ENCODE assay signal across 8 cellular contexts in genomic region chr10:103503777-103504176, GRCh38. TPM values are rescaled to one million over a fixed set of nuclear protein-coding genes. Genes with fewer than 3 reads are reported as not detected.
"Had no signal": no experiment of that assay in that cellular context is flagged by ENCODE, and none has a peak within 500 bp of the region (broad histone marks: within the 10 kb centered on the region; RNA-seq: fewer than 3 reads in every experiment).

No MANE protein-coding gene starts in this region.

RNA-seq across cellular contexts. Expression of gene CALHM3, which starts 24.7 kb away (rescaled TPM):
- total RNA-seq: activated B cell treated with CpG ODN at 0.5 μM for 24 hours; activated CD4-positive, alpha-beta T cell treated with anti-CD3 and anti-CD28 coated beads, Interleukin-2, amount 10 ng/mL, durations not matched to agents 24 days and 14 days; activated naive CD8-positive, alpha-beta T cell treated with anti-CD3 and anti-CD28 coated beads for 36 hours; activated T-helper 2 cell treated with anti-CD3 and anti-CD28 coated beads, Interferon-gamma antibody, Interleukin-2, Interleukin-4, amounts not matched to agents 10 μg/mL and 5 μg/mL and 100 μg/mL, durations not matched to agents 14 hours and 24 hours and 36 hours; breast epithelium had no signal

RNA-seq across cellular contexts. Expression of gene CALHM1, which starts 45.1 kb away (rescaled TPM):
- total RNA-seq: activated CD4-positive, alpha-beta T cell treated with anti-CD3 and anti-CD28 coated beads, Interleukin-2, amount 10 ng/mL, durations not matched to agents 24 days and 14 days; activated CD8-positive, alpha-beta memory T cell treated with anti-CD3 and anti-CD28 coated beads for 36 hours; activated naive CD8-positive, alpha-beta T cell treated with anti-CD3 and anti-CD28 coated beads for 36 hours; activated T-helper 2 cell treated with anti-CD3 and anti-CD28 coated beads, Interferon-gamma antibody, Interleukin-2, Interleukin-4, amounts not matched to agents 10 μg/mL and 5 μg/mL and 100 μg/mL, durations not matched to agents 14 hours and 24 hours and 36 hours; breast epithelium; PC-3 had no signal
- polyA plus RNA-seq: adipose tissue had no signal
